9 cellular contexts compared by ENCODE assay signal in the genomic region with DNA sequence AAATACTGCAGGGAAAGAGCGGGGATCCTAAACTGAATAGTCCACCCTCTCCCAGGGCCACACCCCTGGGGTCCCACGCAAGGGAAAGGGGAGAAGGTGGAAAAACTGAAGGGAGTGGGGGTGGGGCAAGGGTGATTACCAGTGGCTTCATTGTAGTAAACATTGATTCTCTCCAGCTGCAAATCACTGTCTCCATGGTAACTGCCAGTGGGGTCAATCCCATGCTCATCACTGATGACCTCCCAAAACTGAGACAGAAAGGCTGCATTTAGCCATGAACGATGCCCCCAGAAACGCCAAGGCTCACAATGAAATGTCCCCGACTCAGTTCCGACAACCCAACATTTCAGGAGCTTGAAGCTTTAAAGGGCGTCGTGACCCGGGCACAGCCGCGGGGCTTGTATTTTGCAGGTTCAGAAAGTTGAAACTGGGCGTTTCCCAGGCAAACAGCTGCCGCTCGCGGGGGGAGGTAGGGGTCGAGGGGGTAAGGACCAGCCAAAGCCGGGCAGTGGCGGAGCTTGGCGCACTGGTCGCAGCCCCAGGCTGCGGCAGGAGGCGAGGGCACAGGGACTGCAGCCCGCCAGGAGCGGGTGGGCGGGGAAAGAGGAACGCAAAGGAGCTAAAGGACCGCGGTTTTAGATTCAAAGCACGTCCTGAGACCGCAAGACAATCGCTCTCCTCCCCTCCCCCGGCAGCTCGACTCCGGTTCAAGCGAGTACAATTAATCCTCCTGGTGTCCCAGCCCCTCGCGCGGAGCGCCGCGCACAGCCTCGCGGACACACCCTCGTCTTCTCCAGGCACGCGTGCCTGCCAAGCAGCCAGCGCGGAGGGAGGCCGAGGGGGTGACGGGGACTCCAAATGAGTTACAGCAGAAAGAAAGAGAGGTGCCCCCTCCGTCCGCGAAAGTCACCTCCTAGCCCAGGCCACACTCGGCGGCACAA. TPM values are rescaled to one million over a fixed set of nuclear protein-coding genes. Genes with fewer than 3 reads are reported as not detected.
DNase-seq lines count a peak whose midpoint lies in the region; ATAC-seq and TF ChIP-seq lines count a peak whose summit lies in the region.
"Had no signal": no experiment of that assay in that cellular context is flagged by ENCODE, and none has a peak within 500 bp of the region (broad histone marks: within the 10 kb centered on the region; RNA-seq: fewer than 3 reads in every experiment).

No MANE protein-coding gene starts in this region.

- intact Hi-C loops in dendritic cell treated with granulocyte-macrophage colony-stimulating factor and Interleukin-4, amounts not matched to agents 40 ng/mL and 50 ng/mL, for 4 days (cut with micrococcal nuclease), result no loop called here

- H3K9me3 ChIP-seq in AG04450 (ENCODE audit: control insufficient read depth, insufficient read depth, low read length) (no peaks in the 10 kb centered on the region; the same call in 1 of the 2 replicates), Peyer's patch (no peaks in the 10 kb centered on the region), mesodermal cell (ENCODE audit: control insufficient read depth, low read length) (no peaks in the 10 kb centered on the region)
- H3K9me3 ChIP-seq: mucosa of descending colon had no signal

- peaks cover 86% of the 10 kb centered on the region for H3K27me3 Mint-ChIP-seq in dendritic cell treated with granulocyte-macrophage colony-stimulating factor and Interleukin-4, amounts not matched to agents 40 ng/mL and 50 ng/mL, for 4 days

- H3K4me3 Mint-ChIP-seq in dendritic cell treated with granulocyte-macrophage colony-stimulating factor and Interleukin-4, amounts not matched to agents 40 ng/mL and 50 ng/mL, for 4 days, result peak overlapping the region; percentile 71

- H3K27ac ChIP-seq in AG04450 (ENCODE audit: low read depth, low read length) (no peak overlapping the region), Peyer's patch (no peak overlapping the region), mesodermal cell (ENCODE audit: low read depth, low read length, severe bottlenecking) (peak overlapping the region; percentile 69), urinary bladder (ENCODE audit: low read depth) (no peak overlapping the region)

- H3K4me3 ChIP-seq in AG04450 (ENCODE audit: low read depth, low read length) (peak overlapping the region; percentile 48), Peyer's patch (peak overlapping the region; percentile 6 to 45 (median 39)), mesodermal cell (ENCODE audit: extremely low read depth, insufficient read depth, low read length, poor library complexity, severe bottlenecking) (peak overlapping the region; percentile 90), urinary bladder (ENCODE audit: low read depth, low read length) (peak overlapping the region; percentile 32)
- H3K4me3 ChIP-seq: mucosa of descending colon had no signal

- no peak for TF ChIP-seq CTCF in AG04450 (IDR thresholded peaks at IDR 0.05; ENCODE audit: low read depth, low read length)
- no peak for TF ChIP-seq CTCF in GM13976 (IDR thresholded peaks at IDR 0.05; ENCODE audit: borderline replicate concordance, control extremely low read depth, extremely low read depth, insufficient read depth, missing control alignments)
- TF ChIP-seq CTCF in Peyer's patch (IDR thresholded peaks at IDR 0.05), result no peak

- H3K27me3 ChIP-seq in AG04450 (ENCODE audit: control insufficient read depth, insufficient read depth, low read length) (peaks cover 64% of the 10 kb centered on the region), Peyer's patch (peaks cover 10 to 37% of the 10 kb centered on the region in 2 donors)

- H3K36me3 ChIP-seq in Peyer's patch (no peaks in the 10 kb centered on the region), mesodermal cell (ENCODE audit: control insufficient read depth, insufficient read depth, low read length) (peaks cover 12% of the 10 kb centered on the region), urinary bladder (ENCODE audit: insufficient read depth) (no peaks in the 10 kb centered on the region)

- CTCF ChIA-PET in AG04450 (lab: Charles Lee), result interaction anchor here (0.5 kb wide), 1 partner anchor 31 kb away, joined by 9 read pairs; no protein-coding TSS in a partner anchor

- POLR2A ChIA-PET in AG04450 (lab: Yijun Ruan, JAX), result no interaction called here

- H3K4me1 ChIP-seq in Peyer's patch (peaks cover 11 to 45% (median 41%) of the 10 kb centered on the region in 4 donors), mesodermal cell (ENCODE audit: control insufficient read depth, insufficient read depth, low read length, poor library complexity, severe bottlenecking) (peaks cover 3% of the 10 kb centered on the region), urinary bladder (ENCODE audit: insufficient read depth) (peaks cover 1% of the 10 kb centered on the region)

- in situ Hi-C loops in GM13976 (cut with MboI; ENCODE audit: low sequenced_read_pairs, unreplicated experiment), result no loop called here

- ATAC-seq in HG03460 (IDR thresholded peaks at IDR 0.05; ENCODE audit: unreplicated experiment), result no peak

- H3K36me3 Mint-ChIP-seq in dendritic cell treated with granulocyte-macrophage colony-stimulating factor and Interleukin-4, amounts not matched to agents 40 ng/mL and 50 ng/mL, for 4 days (ENCODE audit: low read depth), result no peaks in the 10 kb centered on the region

- peak overlapping the region; percentile 31 for H3K27ac Mint-ChIP-seq in dendritic cell treated with granulocyte-macrophage colony-stimulating factor and Interleukin-4, amounts not matched to agents 40 ng/mL and 50 ng/mL, for 4 days

- H3K9me3 Mint-ChIP-seq in dendritic cell treated with granulocyte-macrophage colony-stimulating factor and Interleukin-4, amounts not matched to agents 40 ng/mL and 50 ng/mL, for 4 days, result no peaks in the 10 kb centered on the region

- H3K4me1 Mint-ChIP-seq in dendritic cell treated with granulocyte-macrophage colony-stimulating factor and Interleukin-4, amounts not matched to agents 40 ng/mL and 50 ng/mL, for 4 days (ENCODE audit: low read depth), result peaks cover 47% of the 10 kb centered on the region

- no peak for TF ChIP-seq POLR2A in Peyer's patch (IDR thresholded peaks at IDR 0.05)

- DNase-seq in AG04450 (ENCODE audit: low read depth, low spot score) (no peak), GM13976 (ENCODE audit: low spot score) (peak; percentile 67), Peyer's patch (no peak), NCI-H1092 (lab: John Stamatoyannopoulos, UW) (no peak)

- WGBS in mesodermal cell (ENCODE audit: insufficient coverage in 2 of 2), 2 experiments, result 0% methylated on average over 34 to 47 of the region's 55 CpGs
- WGBS in urinary bladder, result 5% methylated on average over 55 of the region's 55 CpGs

RNA-seq across cellular contexts. Expression of gene TUBB2B, which starts 0.8 kb away (rescaled TPM):
- polyA plus RNA-seq in AG04450 (2011; rRNA removed) (4.7 and 6.1 TPM in 2 replicates), urinary bladder (22.4 TPM)
- polyA minus RNA-seq in AG04450 (2011; rRNA and poly(A)+ RNA removed), result 4.6 and 10.3 TPM in 2 replicates
- total RNA-seq in Peyer's patch (1 to 10 TPM; 2.4 to 7.4 (median 4.5) TPM), urinary bladder (55.6 TPM)
- 280 TPM for polyA plus RNA-seq in mesodermal cell (2013, experiment 1 of 2)
- 213 TPM for polyA plus RNA-seq in mesodermal cell (2013, experiment 2 of 2)

RNA-seq across cellular contexts. Expression of gene PSMG4, which starts 32.1 kb away (rescaled TPM):
- 15.3 and 15.8 TPM in 2 replicates for polyA plus RNA-seq in AG04450 (2011; rRNA removed)
- 9.1 and 11.5 TPM in 2 replicates for polyA minus RNA-seq in AG04450 (2011; rRNA and poly(A)+ RNA removed)
- 10 to 100 TPM in 3 of 4 donors, 1 to 10 TPM in 1; 6.6 to 16.8 (median 15.9) TPM for total RNA-seq in Peyer's patch
- 14.0 TPM for polyA plus RNA-seq in mesodermal cell (2013, experiment 1 of 2)
- 14.7 TPM for polyA plus RNA-seq in mesodermal cell (2013, experiment 2 of 2)
- 19.8 TPM for total RNA-seq in urinary bladder
- polyA plus RNA-seq in urinary bladder, result 29.5 TPM

Comparison
In these comparisons a context has a peak if more than half of its experiments do, and no peak if none do; other contexts are left out.
1. H3K4me3 ChIP-seq: peak in every context shown above with its lines; median percentile 90 in mesodermal cell; 48 in AG04450; 39 in Peyer's patch; 32 in urinary bladder.